19 cellular contexts compared by ENCODE assay signal in the genomic region with DNA sequence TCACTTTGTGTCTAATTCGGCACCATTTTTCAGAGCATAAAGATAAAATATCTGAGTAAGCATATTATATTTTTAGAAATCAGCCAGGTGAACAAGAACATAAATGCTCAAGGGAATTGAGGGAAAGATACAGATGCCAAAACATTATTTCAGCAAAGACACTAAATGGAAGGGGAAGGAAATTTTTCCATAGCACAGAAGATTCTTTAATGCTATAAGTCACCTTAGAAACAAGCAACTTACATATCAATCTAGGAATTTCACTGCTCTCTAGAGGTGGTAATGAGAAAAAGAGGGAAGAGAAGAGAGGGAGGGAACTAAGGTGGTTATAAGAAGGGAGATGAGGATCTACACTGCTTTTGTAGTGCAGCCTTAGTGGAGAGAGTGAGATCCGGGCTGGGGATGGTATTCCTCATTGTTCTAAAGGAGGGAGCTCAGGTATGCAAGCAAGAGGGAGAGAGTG. TPM values are rescaled to one million over a fixed set of nuclear protein-coding genes. Genes with fewer than 3 reads are reported as not detected.
"Had no signal": no experiment of that assay in that cellular context is flagged by ENCODE, and none has a peak within 500 bp of the region (broad histone marks: within the 10 kb centered on the region; RNA-seq: fewer than 3 reads in every experiment).

No MANE protein-coding gene starts in this region.

- H3K9me3 Mint-ChIP-seq: activated CD8-positive, alpha-beta T cell treated with anti-CD3 and anti-CD28 coated beads for 36 hours; activated T-cell treated with anti-CD3 and anti-CD28 coated beads, Interleukin-2, amount 50 U/mL, for 4 hours; stimulated activated effector memory CD8-positive, alpha-beta T cell treated with anti-CD3 and anti-CD28 coated beads, Interleukin-12 subunit alpha, Interleukin-12 subunit beta, amount 100 ng/mL, for 72 hours; T-helper 1 cell treated with Interleukin-12 subunit alpha and Interleukin-12 subunit beta and Interleukin-4 antibody, amounts not matched to agents 30 μg/mL and 1 μg/mL, for 36 hours had no signal

- H3K4me1 Mint-ChIP-seq: naive B cell; stimulated activated effector memory CD8-positive, alpha-beta T cell treated with anti-CD3 and anti-CD28 coated beads, Interleukin-12 subunit alpha, Interleukin-12 subunit beta, amount 100 ng/mL, for 72 hours had no signal

- DNase-seq: activated CD4-positive, alpha-beta T cell treated with anti-CD3 and anti-CD28 coated beads for 48 hours; activated CD8-positive, alpha-beta T cell treated with anti-CD3 and anti-CD28 coated beads for 36 hours; activated effector memory CD4-positive, alpha-beta T cell treated with Interleukin-2 at 50 U/mL for 16 hours; activated naive CD4-positive, alpha-beta T cell treated with anti-CD3 and anti-CD28 coated beads, Interleukin-2, amount 50 U/mL, for 16 hours; activated T-cell treated with anti-CD3 and anti-CD28 coated beads, Interleukin-2, amount 50 U/mL, for 4 hours; effector memory CD4-positive, alpha-beta T cell; head of caudate nucleus; islet precursor cell; mammary epithelial cell; naive B cell; ovary; stimulated activated CD4-positive, alpha-beta T cell treated with anti-CD3 and anti-CD28 coated beads, Interleukin-12 subunit alpha, Interleukin-12 subunit beta, amount 100 ng/mL, for 4 hours; stimulated activated CD4-positive, alpha-beta T cell treated with anti-CD3 and anti-CD28 coated beads, Interleukin-2, amount 100 ng/mL, for 24 hours; uterus; WERI-Rb-1 had no signal

- H3K4me3 Mint-ChIP-seq: activated CD8-positive, alpha-beta T cell treated with anti-CD3 and anti-CD28 coated beads for 36 hours; activated T-cell treated with anti-CD3 and anti-CD28 coated beads, Interleukin-2, amount 50 U/mL, for 4 hours; naive B cell; stimulated activated effector memory CD8-positive, alpha-beta T cell treated with anti-CD3 and anti-CD28 coated beads, Interleukin-12 subunit alpha, Interleukin-12 subunit beta, amount 100 ng/mL, for 72 hours; T-helper 1 cell treated with Interleukin-12 subunit alpha and Interleukin-12 subunit beta and Interleukin-4 antibody, amounts not matched to agents 30 μg/mL and 1 μg/mL, for 36 hours had no signal

- H3K27ac Mint-ChIP-seq: activated CD8-positive, alpha-beta T cell treated with anti-CD3 and anti-CD28 coated beads for 36 hours; naive B cell; stimulated activated effector memory CD8-positive, alpha-beta T cell treated with anti-CD3 and anti-CD28 coated beads, Interleukin-12 subunit alpha, Interleukin-12 subunit beta, amount 100 ng/mL, for 72 hours; T-helper 1 cell treated with Interleukin-12 subunit alpha and Interleukin-12 subunit beta and Interleukin-4 antibody, amounts not matched to agents 30 μg/mL and 1 μg/mL, for 36 hours had no signal

- ATAC-seq: activated CD8-positive, alpha-beta T cell treated with anti-CD3 and anti-CD28 coated beads for 36 hours; activated T-cell treated with anti-CD3 and anti-CD28 coated beads, Interleukin-2, amount 50 U/mL, for 4 hours; left lobe of liver; stimulated activated effector memory CD8-positive, alpha-beta T cell treated with anti-CD3 and anti-CD28 coated beads, Interleukin-12 subunit alpha, Interleukin-12 subunit beta, amount 100 ng/mL, for 72 hours had no signal

- FAIRE-seq: frontal cortex had no signal

- H3K36me3 Mint-ChIP-seq: stimulated activated effector memory CD8-positive, alpha-beta T cell treated with anti-CD3 and anti-CD28 coated beads, Interleukin-12 subunit alpha, Interleukin-12 subunit beta, amount 100 ng/mL, for 72 hours had no signal

RNA-seq across cellular contexts. Expression of gene ZNF365, which starts 20.4 kb away (rescaled TPM):
- total RNA-seq: activated CD8-positive, alpha-beta T cell treated with anti-CD3 and anti-CD28 coated beads for 36 hours; left lobe of liver had no signal
